In the genomic region with DNA sequence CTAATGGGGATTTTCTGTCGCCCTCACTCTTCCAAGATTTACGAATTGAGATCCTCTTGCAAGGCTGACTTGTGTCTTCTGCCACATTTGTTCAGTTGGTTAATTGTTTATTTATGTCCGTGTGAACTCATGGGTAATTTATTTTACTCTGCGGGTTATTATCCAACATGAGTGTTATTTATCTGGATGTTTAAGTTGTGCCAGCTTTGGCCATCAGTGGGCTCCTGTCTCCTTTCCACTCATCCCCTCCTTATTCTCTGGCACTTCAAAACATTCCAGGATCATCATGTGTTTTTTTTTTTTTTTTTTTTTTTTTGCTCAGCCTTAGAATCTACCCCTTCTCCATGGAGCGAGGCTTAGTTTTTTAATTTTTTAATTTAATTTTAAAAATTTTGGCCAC, we compare ENCODE assay signal across 26 cellular contexts. TPM values are rescaled to one million over a fixed set of nuclear protein-coding genes. Genes with fewer than 3 reads are reported as not detected.
"Had no signal": no experiment of that assay in that cellular context is flagged by ENCODE, and none has a peak within 500 bp of the region (broad histone marks: within the 10 kb centered on the region; RNA-seq: fewer than 3 reads in every experiment).

No MANE protein-coding gene starts in this region.

- H3K79me2 ChIP-seq: hepatocyte, parathyroid adenoma had no signal

- H3K4me1 ChIP-seq: heart right ventricle, left ventricle myocardium inferior, parathyroid adenoma, psoas muscle, right lobe of liver, stomach, suprapubic skin, uterus had no signal

- H3K9me3 ChIP-seq: heart right ventricle, left ventricle myocardium inferior, mucosa of descending colon, psoas muscle, right lobe of liver, stomach, suprapubic skin, tibial nerve, uterus had no signal

- H2AFZ ChIP-seq: hepatocyte, parathyroid adenoma had no signal

- H3K4me3 ChIP-seq: heart right ventricle, hepatocyte, left ventricle myocardium inferior, lung, mucosa of descending colon, psoas muscle, right lobe of liver, smooth muscle cell, stomach, suprapubic skin, tibial nerve, uterus had no signal

- H3K36me3 ChIP-seq: heart right ventricle, left ventricle myocardium inferior, right lobe of liver, stomach, suprapubic skin, tibial nerve, uterus had no signal

- DNase-seq: heart right ventricle; islet precursor cell; left ventricle myocardium inferior; mesendoderm; mucosa of descending colon; naive thymus-derived CD8-positive, alpha-beta T cell; nucleus accumbens; psoas muscle; right lobe of liver; stimulated activated CD4-positive, alpha-beta T cell treated with anti-CD3 and anti-CD28 coated beads, Interleukin-1b, Interleukin-23, amount 100 ng/mL, for 48 hours; stimulated activated CD4-positive, alpha-beta T cell treated with anti-CD3 and anti-CD28 coated beads, Interleukin-2, amount 100 ng/mL, for 48 hours; stimulated activated naive B cell treated with anti-CD40 and anti-IgM and Interleukin-4, amounts not matched to agents 10 μg/mL and 1 μg/mL and 100 μg/mL, for 72 hours; stimulated activated naive CD8-positive, alpha-beta T cell treated with anti-CD3 and anti-CD28 coated beads, Interleukin-15, Interleukin-2, amounts not matched to agents 100 U/mL and 50 U/mL, for 24 hours; stomach; uterus had no signal

- H3K4me2 ChIP-seq: hepatocyte, smooth muscle cell had no signal

- H3K27me3 ChIP-seq: hepatocyte, right lobe of liver had no signal

- H3K27ac ChIP-seq: heart right ventricle, hepatocyte, left ventricle myocardium inferior, parathyroid adenoma, psoas muscle, right lobe of liver, stomach, suprapubic skin, tibial nerve, uterus had no signal

- ATAC-seq: heart right ventricle; mucosa of descending colon; naive thymus-derived CD8-positive, alpha-beta T cell; psoas muscle; right lobe of liver; stimulated activated naive B cell treated with anti-CD40 and anti-IgM and Interleukin-4, amounts not matched to agents 10 μg/mL and 1 μg/mL and 100 μg/mL, for 72 hours; stimulated activated naive CD8-positive, alpha-beta T cell treated with anti-CD3 and anti-CD28 coated beads, Interleukin-15, Interleukin-2, amounts not matched to agents 100 U/mL and 50 U/mL, for 24 hours had no signal

RNA-seq across cellular contexts. Expression of a gene that starts 19.0 kb away (rescaled TPM):
- total RNA-seq: heart right ventricle; left ventricle myocardium inferior; lung; mesothelial cell of epicardium; mucosa of descending colon; naive thymus-derived CD8-positive, alpha-beta T cell; neural crest cell; osteocyte; posterior vena cava; psoas muscle; right lobe of liver; skeletal muscle tissue; stomach had no signal
